In the genomic region with DNA sequence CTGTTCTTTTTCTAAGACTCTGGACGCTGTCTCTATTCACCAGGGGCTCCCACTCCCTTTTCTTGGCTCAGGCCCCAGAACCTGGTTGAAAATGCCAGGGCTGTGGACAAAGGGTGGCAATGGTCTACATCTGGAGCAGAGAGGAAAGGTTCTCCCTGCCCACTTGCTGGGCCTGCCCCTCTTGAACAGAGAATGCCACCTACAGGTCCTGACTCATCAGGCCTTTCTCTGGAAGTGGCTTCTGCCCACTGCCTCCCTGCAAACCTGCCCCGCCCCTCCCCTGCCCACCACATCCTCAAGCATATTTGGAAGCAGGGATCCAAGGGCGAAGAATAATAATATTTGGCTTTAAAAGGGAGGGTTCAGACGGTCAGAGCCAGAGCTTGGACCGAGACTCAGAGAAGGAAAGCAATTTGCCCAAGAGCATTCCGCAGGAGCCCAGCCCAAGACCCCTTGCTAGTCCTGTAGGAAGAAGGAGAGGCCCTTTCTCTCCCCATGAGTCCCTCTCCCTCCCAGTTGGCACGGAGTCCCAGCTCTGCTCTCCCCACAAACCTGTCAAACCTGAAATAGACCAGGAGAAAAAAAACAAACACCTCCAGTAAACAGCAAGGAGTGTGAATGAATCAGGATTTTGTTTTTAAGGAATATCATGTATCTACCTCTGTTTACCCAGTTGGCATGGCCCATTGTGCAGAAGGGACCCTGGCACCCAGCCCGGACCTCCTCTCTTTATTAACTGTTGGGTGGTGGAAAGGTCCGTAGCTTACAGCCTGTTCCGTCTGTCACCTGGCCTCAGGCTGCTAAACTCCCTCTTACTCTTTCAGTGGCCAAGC, we compare ENCODE assay signal across 8 cellular contexts. TPM values are rescaled to one million over a fixed set of nuclear protein-coding genes. Genes with fewer than 3 reads are reported as not detected.
DNase-seq lines count a peak whose midpoint lies in the region; ATAC-seq and TF ChIP-seq lines count a peak whose summit lies in the region.

No MANE protein-coding gene starts in this region.

- no peak for ATAC-seq in GM18861 (IDR thresholded peaks at IDR 0.05; ENCODE audit: unreplicated experiment)
- no peak for ATAC-seq in heart right ventricle

- H3K27ac ChIP-seq in uterus (peak overlapping the region; percentile 65 to 70), heart right ventricle (peak overlapping the region in 5 of 10 donors; percentile 9 to 88 (median 22))

- H3K27me3 ChIP-seq in uterus = no peaks in the 10 kb centered on the region
- H3K27me3 ChIP-seq in heart right ventricle = no peaks in the 10 kb centered on the region

- 54 to 57% methylated on average over 10 of the region's 10 CpGs for WGBS in heart right ventricle, 2 donors

- H3K4me1 ChIP-seq in uterus (peaks cover 0 to 12% of the 10 kb centered on the region in 2 donors), heart right ventricle (peaks cover 8 to 71% (median 20%) of the 10 kb centered on the region in 9 donors)

- H3K36me3 ChIP-seq in uterus (no peaks in the 10 kb centered on the region), heart right ventricle (no peaks in the 10 kb centered on the region)

- H3K9me3 ChIP-seq in uterus (no peaks in the 10 kb centered on the region), heart right ventricle (no peaks in the 10 kb centered on the region)

- peak; percentile 27 for DNase-seq in D341Med (ENCODE audit: low spot score)
- peak; percentile 93 for DNase-seq in NCI-H1092 (lab: John Stamatoyannopoulos, UW)
- peak; percentile 63 to 69 for DNase-seq in activated CD4-positive, alpha-beta T cell treated with anti-CD3 and anti-CD28 coated beads, Interleukin-2, amount 50 U/mL, for 48 hours
- DNase-seq in left kidney (ENCODE audit: low read depth, low spot score) = peak; percentile 59
- DNase-seq in uterus = no peak
- no peak for DNase-seq in medulla oblongata (ENCODE audit: extremely low spot score)
- no peak for DNase-seq in heart right ventricle

- H3K4me3 ChIP-seq in uterus = no peak overlapping the region
- no peak overlapping the region for H3K4me3 ChIP-seq in heart right ventricle

- intact Hi-C loops in uterus (cut with DNase I; ENCODE audit: low total_unique reads) = no loop called here
- intact Hi-C loops in heart right ventricle (cut with DNase I) = no loop called here

- TF ChIP-seq POLR2A in uterus (IDR thresholded peaks at IDR 0.05) = no peak

- TF ChIP-seq CTCF in uterus (IDR thresholded peaks at IDR 0.05) = no peak
- TF ChIP-seq CTCF in heart right ventricle (IDR thresholded peaks at IDR 0.05) = no peak

RNA-seq across cellular contexts. Expression of a gene that starts 37.8 kb away (rescaled TPM):
- total RNA-seq in uterus = 100 to 1,000 TPM in 2 of 4 donors, 10 to 100 TPM in 2; 46.6 to 147 (median 99.5) TPM
- total RNA-seq in heart right ventricle = 10 to 100 TPM; 36.8 to 59.2 (median 49.4) TPM
- 10 to 100 TPM; 14.4 to 16.5 TPM for polyA plus RNA-seq in heart right ventricle

Comparison
In these comparisons a context has a peak if more than half of its experiments do, and no peak if none do; other contexts are left out.
1. DNase-seq: peak in D341Med (single experiment), NCI-H1092 (single experiment), activated CD4-positive, alpha-beta T cell treated with anti-CD3 and anti-CD28 coated beads, Interleukin-2, amount 50 U/mL, for 48 hours (2 of 2) and left kidney (single experiment); none in uterus (0 of 2), medulla oblongata (single experiment) and heart right ventricle (0 of 2).